8 cellular contexts compared by ENCODE assay signal in genomic region chr12:109111775-109112491, GRCh38. TPM values are rescaled to one million over a fixed set of nuclear protein-coding genes. Genes with fewer than 3 reads are reported as not detected.
DNase-seq lines count a peak whose midpoint lies in the region; ATAC-seq and TF ChIP-seq lines count a peak whose summit lies in the region.

No MANE protein-coding gene starts in this region.

- H3K4me3 Mint-ChIP-seq in natural killer cell = peak overlapping the region; percentile 60

- intact Hi-C loops in natural killer cell (cut with micrococcal nuclease) = loop anchor here (2.0 kb wide), 1 partner anchor 273 kb away; no protein-coding TSS in a partner anchor

- no peaks in the 10 kb centered on the region for H3K36me3 Mint-ChIP-seq in natural killer cell

- 27% methylated on average over 8 of the region's 8 CpGs for WGBS in suprapubic skin

- H3K4me1 ChIP-seq in suprapubic skin = peaks cover 60% of the 10 kb centered on the region

- H3K27ac Mint-ChIP-seq in natural killer cell = peak overlapping the region in 1 of 2 donors; percentile 29

- peak overlapping the region; percentile 75 for H3K4me3 ChIP-seq in fibroblast of villous mesenchyme (ENCODE audit: low read depth, low read length)
- peak overlapping the region; percentile 51 for H3K4me3 ChIP-seq in suprapubic skin

- no peak for TF ChIP-seq POLR2A in suprapubic skin (IDR thresholded peaks at IDR 0.05)

- peak in 1 of 3 donors; percentile 47 for ATAC-seq in natural killer cell
- ATAC-seq in GM19324 (IDR thresholded peaks at IDR 0.05; ENCODE audit: low FRiP score, unreplicated experiment) = no peak

- peak overlapping the region; percentile 88 for H3K27ac ChIP-seq in suprapubic skin

- peaks cover 0 to 9% of the 10 kb centered on the region in 2 donors for H3K4me1 Mint-ChIP-seq in natural killer cell

- no peaks in the 10 kb centered on the region for H3K9me3 ChIP-seq in suprapubic skin

- peaks cover 20% of the 10 kb centered on the region for H3K36me3 ChIP-seq in suprapubic skin

- H3K27me3 ChIP-seq in suprapubic skin = no peaks in the 10 kb centered on the region

- no peak for TF ChIP-seq EP300 in suprapubic skin (IDR thresholded peaks at IDR 0.05)

- H3K27me3 Mint-ChIP-seq in natural killer cell (ENCODE audit: low read depth in 2 of 2) = no peaks in the 10 kb centered on the region

- TF ChIP-seq CTCF in fibroblast of villous mesenchyme (IDR thresholded peaks at IDR 0.05; ENCODE audit: insufficient read depth, low read depth, low read length) (peak; percentile 83), natural killer cell (IDR thresholded peaks at IDR 0.05) (peak; percentile 85), suprapubic skin (IDR thresholded peaks at IDR 0.05) (peak; percentile 31 to 81)

- DNase-seq in NCI-H510A treated with DMSO at 0.1 percent for 48 hours (lab: John Stamatoyannopoulos, UW) (peak; percentile 61), NCI-H510A (lab: John Stamatoyannopoulos, UW) (no peak), OCI-M1 (lab: John Stamatoyannopoulos, UW) (peak; percentile 72), fibroblast of villous mesenchyme (ENCODE audit: low read depth) (peak; percentile 70), natural killer cell (no peak), suprapubic skin (ENCODE audit: low spot score in 2 of 2) (peak; percentile 71 to 80)
- peak; percentile 59 for DNase-seq in activated naive CD4-positive, alpha-beta T cell treated with Interleukin-2 at 50 U/mL for 16 hours

- H3K9me3 Mint-ChIP-seq in natural killer cell = no peaks in the 10 kb centered on the region

RNA-seq across cellular contexts. Expression of gene ACACB, which starts 4.5 kb away (rescaled TPM):
- 3.9 and 5.5 TPM in 2 replicates for total RNA-seq in fibroblast of villous mesenchyme
- 10 to 100 TPM in 1 of 3 donors, 1 to 10 TPM in 2; 4.1 to 14.3 (median 8.4) TPM for total RNA-seq in natural killer cell
- 10 to 100 TPM; 19.2 to 90.8 (median 56.9) TPM for total RNA-seq in suprapubic skin

RNA-seq across cellular contexts. Expression of gene UNG, which starts 14.5 kb away (rescaled TPM):
- 16.4 and 31.5 TPM in 2 replicates for total RNA-seq in fibroblast of villous mesenchyme
- 10 to 100 TPM in 1 of 3 donors, 1 to 10 TPM in 2; 8.7 to 10.7 (median 9.6) TPM for total RNA-seq in natural killer cell
- total RNA-seq in suprapubic skin = 10 to 100 TPM; 17.9 to 43.9 (median 40.0) TPM

RNA-seq across cellular contexts. Expression of gene ALKBH2, which starts 18.7 kb away (rescaled TPM):
- total RNA-seq in fibroblast of villous mesenchyme = 13.2 and 16.0 TPM in 2 replicates
- total RNA-seq in natural killer cell = 10 to 100 TPM; 10.9 to 12.6 (median 11.9) TPM
- 10 to 100 TPM; 18.8 to 36.0 (median 22.1) TPM for total RNA-seq in suprapubic skin

RNA-seq across cellular contexts. Expression of gene USP30, which starts 59.6 kb away (rescaled TPM):
- total RNA-seq in fibroblast of villous mesenchyme = 8.4 and 9.1 TPM in 2 replicates
- total RNA-seq in natural killer cell = 10 to 100 TPM; 18.4 to 20.8 (median 20.1) TPM
- 10 to 100 TPM; 22.8 to 43.9 (median 26.0) TPM for total RNA-seq in suprapubic skin

Comparison
In these comparisons a context has a peak if more than half of its experiments do, and no peak if none do; other contexts are left out.
1. DNase-seq: peak in NCI-H510A treated with DMSO at 0.1 percent for 48 hours (single experiment), OCI-M1 (single experiment), activated naive CD4-positive, alpha-beta T cell treated with Interleukin-2 at 50 U/mL for 16 hours (single experiment), fibroblast of villous mesenchyme (single experiment) and suprapubic skin (2 of 2); none in NCI-H510A (single experiment) and natural killer cell (single experiment).
2. Peak in every context shown above with its lines, with median percentiles within 50 percentile points of each other: CTCF ChIP-seq.